Comparison of ENCODE assay signal across 1 cellular context in the genomic region with DNA sequence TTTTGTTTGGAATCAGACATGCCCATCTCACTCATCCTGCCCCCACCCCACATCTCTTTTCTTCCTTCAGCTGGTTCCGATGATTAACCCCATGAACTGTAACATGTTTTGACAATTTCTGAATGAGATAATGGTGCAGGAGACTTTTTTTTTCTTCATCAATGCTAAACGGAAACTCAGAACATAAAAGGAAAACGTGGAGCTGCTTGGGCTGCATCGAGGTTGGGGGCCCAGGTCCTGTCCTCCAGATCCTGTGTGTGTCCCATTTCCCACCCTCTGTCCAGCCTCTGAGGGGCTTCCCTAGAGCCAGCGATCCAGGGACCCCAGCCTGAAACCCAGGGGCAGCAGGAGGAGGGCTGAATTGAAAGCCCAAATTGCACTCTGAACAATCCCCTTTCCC.
TF ChIP-seq lines count a peak whose summit lies in the region.

No MANE protein-coding gene starts in this region.

TF ChIP-seq in IMR-90, 13 proteins besides CTCF, POLR2A, EP300 and RAD21 (continued from another document):
- TF ChIP-seq RCOR1 (IDR thresholded peaks at IDR 0.05; ENCODE audit: insufficient replicate concordance, low read length) (no peak), MAZ (IDR thresholded peaks at IDR 0.05; ENCODE audit: borderline replicate concordance, low read depth, low read length) (no peak), SMC3 (IDR thresholded peaks at IDR 0.05; ENCODE audit: low read depth, low read length) (no peak), MAFK (IDR thresholded peaks at IDR 0.05; ENCODE audit: low read depth, low read length) (no peak), MXI1 (IDR thresholded peaks at IDR 0.05; ENCODE audit: borderline replicate concordance, low read depth, low read length) (no peak), CEBPB (IDR thresholded peaks at IDR 0.05; ENCODE audit: low read depth, low read length) (no peak), CHD1 (IDR thresholded peaks at IDR 0.05; ENCODE audit: low read depth, low read length) (no peak)
- TF ChIP-seq, protein P1, sequence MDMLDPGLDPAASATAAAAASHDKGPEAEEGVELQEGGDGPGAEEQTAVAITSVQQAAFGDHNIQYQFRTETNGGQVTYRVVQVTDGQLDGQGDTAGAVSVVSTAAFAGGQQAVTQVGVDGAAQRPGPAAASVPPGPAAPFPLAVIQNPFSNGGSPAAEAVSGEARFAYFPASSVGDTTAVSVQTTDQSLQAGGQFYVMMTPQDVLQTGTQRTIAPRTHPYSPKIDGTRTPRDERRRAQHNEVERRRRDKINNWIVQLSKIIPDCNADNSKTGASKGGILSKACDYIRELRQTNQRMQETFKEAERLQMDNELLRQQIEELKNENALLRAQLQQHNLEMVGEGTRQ (IDR thresholded peaks at IDR 0.05; ENCODE audit: low read depth, low read length), result no peak
- TF ChIP-seq, protein P2, sequence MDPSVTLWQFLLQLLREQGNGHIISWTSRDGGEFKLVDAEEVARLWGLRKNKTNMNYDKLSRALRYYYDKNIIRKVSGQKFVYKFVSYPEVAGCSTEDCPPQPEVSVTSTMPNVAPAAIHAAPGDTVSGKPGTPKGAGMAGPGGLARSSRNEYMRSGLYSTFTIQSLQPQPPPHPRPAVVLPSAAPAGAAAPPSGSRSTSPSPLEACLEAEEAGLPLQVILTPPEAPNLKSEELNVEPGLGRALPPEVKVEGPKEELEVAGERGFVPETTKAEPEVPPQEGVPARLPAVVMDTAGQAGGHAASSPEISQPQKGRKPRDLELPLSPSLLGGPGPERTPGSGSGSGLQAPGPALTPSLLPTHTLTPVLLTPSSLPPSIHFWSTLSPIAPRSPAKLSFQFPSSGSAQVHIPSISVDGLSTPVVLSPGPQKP (IDR thresholded peaks at IDR 0.05; ENCODE audit: borderline replicate concordance, low read depth, low read length), result no peak
TF ChIP-seq in IMR-90: peak in this region for 0.
